In genomic region chr10:103889121-103889720, GRCh38 we compare ENCODE assay signal across 10 cellular contexts. TPM values are rescaled to one million over a fixed set of nuclear protein-coding genes. Genes with fewer than 3 reads are reported as not detected.
DNase-seq lines count a peak whose midpoint lies in the region; ATAC-seq and TF ChIP-seq lines count a peak whose summit lies in the region.
"Had no signal": no experiment of that assay in that cellular context is flagged by ENCODE, and none has a peak within 500 bp of the region (broad histone marks: within the 10 kb centered on the region; RNA-seq: fewer than 3 reads in every experiment).

No MANE protein-coding gene starts in this region.

- H3K4me1 Mint-ChIP-seq in chondrocyte (ENCODE audit: low read depth): peaks cover 29% of the 10 kb centered on the region

- no peak for DNase-seq in right cardiac atrium
- DNase-seq in left ventricle myocardium superior: no peak
- no peak for DNase-seq in chondrocyte (ENCODE audit: low spot score)
- no peak for DNase-seq in aorta
- DNase-seq in NCI-H1092 treated with DMSO at 0.1 percent for 48 hours (lab: John Stamatoyannopoulos, UW): no peak
- DNase-seq in neuronal stem cell (ENCODE audit: low spot score): no peak
- DNase-seq: small intestine had no signal

- H2AK5ac ChIP-seq in neuronal stem cell (ENCODE audit: low read depth, low read length): no peak overlapping the region

- no peak overlapping the region for H3K18ac ChIP-seq in neuronal stem cell (ENCODE audit: low read length)

- intact Hi-C loops in right cardiac atrium (cut with DNase I): loop anchor here in 3 of 4 donors (5.0 to 10.0 kb wide), 6 partner anchors 98 to 326 kb away; partner anchors contain the start of gene SFR1 (in 2 of the 3)
- intact Hi-C loops in left ventricle myocardium superior (cut with micrococcal nuclease): loop anchor here (5.0 to 10.0 kb wide), 2 partner anchors 106 to 323 kb away; no protein-coding TSS in a partner anchor
- intact Hi-C loops in aorta (cut with DNase I): loop anchor here (5.0 to 10.0 kb wide), 4 partner anchors 78 to 323 kb away; partner anchors contain the start of genes SLK (in 2 of the 2) and SFR1 (in 1 of the 2)

- H3K9ac ChIP-seq in neuronal stem cell (ENCODE audit: low read depth, low read length, poor library complexity): no peak overlapping the region

- H3K36me3 Mint-ChIP-seq in chondrocyte (ENCODE audit: low read depth): peaks cover 8% of the 10 kb centered on the region

- H3K9me3 Mint-ChIP-seq in chondrocyte (ENCODE audit: low read depth): no peaks in the 10 kb centered on the region
- H3K9me3 Mint-ChIP-seq: dendritic cell treated with granulocyte-macrophage colony-stimulating factor and Interleukin-4, amounts not matched to agents 40 ng/mL and 50 ng/mL, for 4 days had no signal

- H2BK5ac ChIP-seq in neuronal stem cell (ENCODE audit: low read length): no peak overlapping the region

- H3K23ac ChIP-seq in neuronal stem cell (ENCODE audit: low read depth, low read length, poor library complexity): no peak overlapping the region

- H3K27me3 ChIP-seq in right cardiac atrium (ENCODE audit: control insufficient read depth, insufficient read depth) (no peaks in the 10 kb centered on the region), neutrophil (no peaks in the 10 kb centered on the region), aorta (ENCODE audit: control insufficient read depth in 1 of 2, insufficient read depth in 2 of 2, low read length in 1 of 2) (no peaks in the 10 kb centered on the region), neuronal stem cell (ENCODE audit: control insufficient read depth in 3 of 3, insufficient read depth in 3 of 3, low read depth in 1 of 3, low read length in 3 of 3) (no peaks in the 10 kb centered on the region)

- no peak overlapping the region for H2BK15ac ChIP-seq in neuronal stem cell (ENCODE audit: low read length)

- H3K4me1 ChIP-seq in right cardiac atrium (ENCODE audit: control insufficient read depth, insufficient read depth, low read length) (peaks cover 2% of the 10 kb centered on the region), neutrophil (ENCODE audit: control insufficient read depth in 1 of 2, insufficient read depth in 1 of 2, low read depth in 1 of 2, low read length in 1 of 2) (peaks cover 22 to 23% of the 10 kb centered on the region in 2 experiments), aorta (ENCODE audit: control insufficient read depth in 1 of 2, insufficient read depth in 2 of 2, low read length in 2 of 2) (peaks cover 3 to 4% of the 10 kb centered on the region in 2 donors), neuronal stem cell (ENCODE audit: control insufficient read depth in 2 of 2, insufficient read depth in 1 of 2, low read depth in 1 of 2, low read length in 2 of 2) (peaks cover 0 to 3% of the 10 kb centered on the region in 2 donors)

- H3K4me3 Mint-ChIP-seq in chondrocyte (ENCODE audit: unreplicated experiment): no peak overlapping the region
- H3K4me3 Mint-ChIP-seq: dendritic cell treated with granulocyte-macrophage colony-stimulating factor and Interleukin-4, amounts not matched to agents 40 ng/mL and 50 ng/mL, for 4 days had no signal

- H3K4me3 ChIP-seq in right cardiac atrium (ENCODE audit: low read length) (no peak overlapping the region), neutrophil (ENCODE audit: low read depth in 1 of 2, low read length in 1 of 2) (no peak overlapping the region), aorta (ENCODE audit: low read length in 2 of 2) (no peak overlapping the region), neuronal stem cell (ENCODE audit: low read length in 2 of 2) (no peak overlapping the region)

- no peak overlapping the region for H4K91ac ChIP-seq in neuronal stem cell (ENCODE audit: low read depth, low read length, poor library complexity)

- peak overlapping the region; percentile 45 for H3K27ac ChIP-seq in right cardiac atrium (ENCODE audit: low read length)
- H3K27ac ChIP-seq in neutrophil: peak overlapping the region; percentile 67
- H3K27ac ChIP-seq in aorta (ENCODE audit: low read depth in 1 of 2, low read length in 2 of 2): peak overlapping the region; percentile 31 to 60
- no peak overlapping the region for H3K27ac ChIP-seq in neuronal stem cell (replicated peaks; ENCODE audit: low read length)

- H3K4me2 ChIP-seq in neuronal stem cell (ENCODE audit: insufficient read depth, low read length, poor library complexity, severe bottlenecking): no peak overlapping the region

- 72% methylated on average over 2 of the region's 2 CpGs for WGBS in right cardiac atrium
- 53 to 57% methylated on average over 2 of the region's 2 CpGs for WGBS in aorta, 2 donors
- WGBS in neuronal stem cell (ENCODE audit: extremely low coverage in 2 of 2, insufficient read length in 2 of 2, insufficient replicate concordance in 1 of 2), 2 donors: no CpG with 5 or more reads among the region's 2 CpGs

- no peaks in the 10 kb centered on the region for H3K9me3 ChIP-seq in right cardiac atrium (ENCODE audit: control insufficient read depth, low read length)
- H3K9me3 ChIP-seq in neutrophil: no peaks in the 10 kb centered on the region
- no peaks in the 10 kb centered on the region for H3K9me3 ChIP-seq in aorta (ENCODE audit: control insufficient read depth, low read length)
- no peaks in the 10 kb centered on the region for H3K9me3 ChIP-seq in neuronal stem cell (replicated peaks in 1 of 2; ENCODE audit: control insufficient read depth in 2 of 2, insufficient read depth in 1 of 2, low read depth in 1 of 2, low read length in 2 of 2)

- H2BK120ac ChIP-seq in neuronal stem cell (ENCODE audit: low read depth, low read length): no peak overlapping the region

- peak overlapping the region; percentile 79 for H3K27ac Mint-ChIP-seq in chondrocyte (ENCODE audit: unreplicated experiment)

- H4K8ac ChIP-seq in neuronal stem cell (ENCODE audit: low read depth, low read length): no peak overlapping the region

- TF ChIP-seq CTCF in chondrocyte (IDR thresholded peaks at IDR 0.05): no peak
- no peak for TF ChIP-seq CTCF in neutrophil (IDR thresholded peaks at IDR 0.05)

- no peak overlapping the region for H2AFZ ChIP-seq in neuronal stem cell (ENCODE audit: low read length)

- H3K27me3 Mint-ChIP-seq in chondrocyte (ENCODE audit: low read depth): no peaks in the 10 kb centered on the region
- H3K27me3 Mint-ChIP-seq: dendritic cell treated with granulocyte-macrophage colony-stimulating factor and Interleukin-4, amounts not matched to agents 40 ng/mL and 50 ng/mL, for 4 days had no signal

- H3K14ac ChIP-seq in neuronal stem cell (ENCODE audit: low read length): no peak overlapping the region

- no peak overlapping the region for H3K4ac ChIP-seq in neuronal stem cell (ENCODE audit: low read length)

- ATAC-seq in right cardiac atrium: no peak
- ATAC-seq in left ventricle myocardium superior: no peak
- ATAC-seq in aorta (ENCODE audit: low FRiP score): no peak
- ATAC-seq in GM19463 (IDR thresholded peaks at IDR 0.05; ENCODE audit: unreplicated experiment): no peak

- no peak overlapping the region for H2BK12ac ChIP-seq in neuronal stem cell (ENCODE audit: low read length)

- peaks cover 58% of the 10 kb centered on the region for H3K36me3 ChIP-seq in neutrophil
- H3K36me3 ChIP-seq in aorta (ENCODE audit: control insufficient read depth in 1 of 2, insufficient read depth in 2 of 2, low read length in 1 of 2): peaks cover 0 to 2% of the 10 kb centered on the region in 2 donors
- H3K36me3 ChIP-seq in neuronal stem cell (replicated peaks in 1 of 2; ENCODE audit: control insufficient read depth in 2 of 2, insufficient read depth in 2 of 2, low read length in 2 of 2): peaks cover 0 to 44% of the 10 kb centered on the region in 2 donors

- H3K79me1 ChIP-seq in neuronal stem cell (ENCODE audit: low read depth, low read length): no peaks in the 10 kb centered on the region

RNA-seq across cellular contexts. Expression of gene STN1, which starts 28.8 kb away (rescaled TPM):
- total RNA-seq in right cardiac atrium (10 to 100 TPM; 24.3 to 26.8 (median 25.1) TPM), left ventricle myocardium superior (33.2 TPM), chondrocyte (15.8 to 22.5 TPM (median 20.4 TPM) in 3 replicates), aorta (10 to 100 TPM; 20.3 to 24.2 TPM)
- polyA plus RNA-seq in right cardiac atrium (26.8 TPM), aorta (10 to 100 TPM; 16.9 to 20.8 TPM)
- 17.4 TPM for polyA plus RNA-seq in neuronal stem cell (2013, experiment 1 of 2)
- polyA plus RNA-seq in neuronal stem cell (2013, experiment 2 of 2): 16.7 TPM

RNA-seq across cellular contexts. Expression of gene SH3PXD2A, which starts 33.8 kb away (rescaled TPM):
- total RNA-seq in right cardiac atrium (10 to 100 TPM; 30.2 to 31.7 (median 31.0) TPM), left ventricle myocardium superior (28.6 TPM), chondrocyte (40.2 to 46.0 TPM (median 45.7 TPM) in 3 replicates), aorta (10 to 100 TPM; 55.9 to 69.1 TPM)
- polyA plus RNA-seq in right cardiac atrium (13.5 TPM), aorta (10 to 100 TPM; 18.7 to 29.1 TPM)
- polyA plus RNA-seq in neuronal stem cell (2013, experiment 1 of 2): 9.8 TPM
- polyA plus RNA-seq in neuronal stem cell (2013, experiment 2 of 2): 9.8 TPM
